In genomic region chr6:146944809-146945208, GRCh38 we compare ENCODE assay signal across 13 cellular contexts.
A peak's percentile ranks its signal among the peaks of the same experiment; 100 is the strongest.
DNase-seq lines count a peak whose midpoint lies in the region; ATAC-seq lines count a peak whose summit lies in the region.
"Had no signal": no experiment of that assay in that cellular context is flagged by ENCODE, and none has a peak within 500 bp of the region (broad histone marks: within the 10 kb centered on the region; RNA-seq: fewer than 3 reads in every experiment).

No MANE protein-coding gene starts in this region.

- H3K27me3 ChIP-seq in Karpas-422 (ENCODE audit: low read length): no peaks in the 10 kb centered on the region

- H3K4me2 ChIP-seq in Karpas-422 (ENCODE audit: low read depth, low read length, poor library complexity, severe bottlenecking): no peak overlapping the region
- H3K4me2 ChIP-seq: GM23338 had no signal

- no peaks in the 10 kb centered on the region for H3K79me2 ChIP-seq in Karpas-422 (ENCODE audit: low read length)

- H3K27ac ChIP-seq in Karpas-422 (ENCODE audit: low read length): no peak overlapping the region

- no peak overlapping the region for H3K9ac ChIP-seq in Karpas-422 (ENCODE audit: low read length)

- peak; percentile 71 for DNase-seq in COLO829 (ENCODE audit: low spot score)
- peak; percentile 57 for DNase-seq in Karpas-422
- peak; percentile 2 for DNase-seq in RPMI8226
- DNase-seq in foreskin melanocyte: peak; percentile 32
- no peak for DNase-seq in NCI-H1105 (lab: John Stamatoyannopoulos, UW)
- DNase-seq in hepatic stellate cell (ENCODE audit: low spot score): no peak
- DNase-seq: ACHN; C1 segment of cervical spinal cord; CD4-positive, alpha-beta T cell; DMS79; H7 had no signal

- H3K9me3 ChIP-seq in Karpas-422 (ENCODE audit: low read length): no peaks in the 10 kb centered on the region

- H3K4me1 ChIP-seq in Karpas-422 (ENCODE audit: low read length): no peaks in the 10 kb centered on the region

- no peaks in the 10 kb centered on the region for H3K9me2 ChIP-seq in Karpas-422 (replicated peaks; ENCODE audit: insufficient read depth, low read length)

- H2AFZ ChIP-seq in Karpas-422 (ENCODE audit: low read length): no peak overlapping the region
- H2AFZ ChIP-seq: GM23338 had no signal

- ATAC-seq in HG03565 (IDR thresholded peaks at IDR 0.05; ENCODE audit: unreplicated experiment): no peak
- ATAC-seq: GM23338 had no signal

- H4K20me1 ChIP-seq in Karpas-422 (ENCODE audit: insufficient read depth, low read depth, low read length): no peaks in the 10 kb centered on the region

- H3K36me3 ChIP-seq in Karpas-422 (ENCODE audit: insufficient read depth, low read length): no peaks in the 10 kb centered on the region

- H3K4me3 ChIP-seq in Karpas-422 (ENCODE audit: low read length): no peak overlapping the region
- H3K4me3 ChIP-seq: GM23338 had no signal

Comparison
In these comparisons a context has a peak if more than half of its experiments do, and no peak if none do; other contexts are left out.
1. DNase-seq: peak in COLO829 (single experiment), Karpas-422 (single experiment), RPMI8226 (single experiment) and foreskin melanocyte (single experiment); none in NCI-H1105 (single experiment) and hepatic stellate cell (single experiment).